In the genomic region with DNA sequence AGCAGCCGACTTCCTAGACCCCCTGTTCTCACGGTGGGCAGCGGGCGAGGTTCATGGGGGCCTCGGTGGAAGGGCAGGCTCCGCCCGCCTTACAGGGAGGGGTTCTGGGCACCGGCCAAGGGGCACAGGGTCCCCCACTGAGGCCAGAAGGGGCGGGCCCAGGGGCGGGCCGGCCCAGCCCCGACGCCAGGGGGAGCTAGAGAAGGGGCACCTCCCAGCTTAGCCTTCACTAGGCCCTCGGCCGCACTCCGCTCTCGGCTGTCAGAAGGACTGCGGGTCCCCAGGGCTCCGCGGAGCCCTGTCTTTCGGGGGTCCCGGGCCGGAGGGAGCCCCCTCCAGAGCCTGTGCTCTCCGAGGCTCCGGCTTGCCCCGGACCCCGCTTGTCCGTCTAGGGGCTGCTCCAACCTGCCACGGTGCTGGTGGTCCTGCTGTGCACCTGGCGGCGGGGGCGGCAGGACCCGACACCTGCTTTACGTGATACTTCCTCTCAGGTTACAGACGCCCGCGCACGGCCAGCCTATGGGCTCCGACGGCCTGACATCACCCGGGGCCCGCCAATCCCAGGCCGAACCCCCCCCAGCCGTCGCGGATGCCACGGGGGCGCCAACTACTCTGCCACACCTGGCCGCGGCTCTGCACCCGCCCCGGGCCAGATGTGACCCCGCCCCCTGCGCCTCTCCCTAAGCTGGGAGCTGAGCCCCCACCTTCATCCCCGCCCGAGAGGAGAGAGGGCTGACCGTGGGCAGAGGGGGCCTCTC, we compare ENCODE assay signal across 9 cellular contexts. TPM values are rescaled to one million over a fixed set of nuclear protein-coding genes. Genes with fewer than 3 reads are reported as not detected.
DNase-seq lines count a peak whose midpoint lies in the region; ATAC-seq, FAIRE-seq and TF ChIP-seq lines count a peak whose summit lies in the region.
"Not testable (repeated sequence)": the region's sequence is repeated elsewhere in the genome, so short reads cannot be mapped to it uniquely, and the experiment has no call there.
"Had no signal": no experiment of that assay in that cellular context is flagged by ENCODE, and none has a peak within 500 bp of the region (broad histone marks: within the 10 kb centered on the region; RNA-seq: fewer than 3 reads in every experiment).

No MANE protein-coding gene starts in this region.

- not testable (repeated sequence) for H3K4me3 ChIP-seq in A549, GM23338, colonic mucosa

- CTCF ChIA-PET in A549 (lab: Yijun Ruan, JAX), result interaction anchor here (1.3 to 3.8 kb wide), 8 partner anchors 8 to 27 kb away, joined by 3 to 24 read pairs (median 8); no protein-coding TSS in a partner anchor

- no CpG with 5 or more reads among the region's 57 CpGs for WGBS in A549 (ENCODE audit: missing lambda C conversion rate)

- intact Hi-C loops in colonic mucosa (cut with DNase I); natural killer cell (cut with micrococcal nuclease): not testable (repeated sequence)

- not testable (repeated sequence) for H3K27ac ChIP-seq in A549; GM23338 (ENCODE audit: low read depth); colonic mucosa

- H2AFZ ChIP-seq in GM23338, result not testable (repeated sequence)

- not testable (repeated sequence) for H3K27ac Mint-ChIP-seq in GM23338, T-helper 17 cell, memory B cell, natural killer cell

- TF ChIP-seq EP300 in A549 (IDR thresholded peaks at IDR 0.05), result not testable (repeated sequence)

- FAIRE-seq in A549 (lab: Jason Lieb, UNC), result not testable (repeated sequence)

- H3K4me1 ChIP-seq in A549; GM23338 (ENCODE audit: insufficient read depth); colonic mucosa: not testable (repeated sequence)

- DNase-seq in A549 (ENCODE audit: low read depth in 1 of 2, low spot score in 1 of 2); GM23338 (ENCODE audit: low spot score); T-helper 17 cell; activated T-cell treated with anti-CD3 and anti-CD28 coated beads, Interleukin-2, amount 50 U/mL, for 4 hours; memory B cell (ENCODE audit: low spot score in 2 of 2); natural killer cell: not testable (repeated sequence)
- peak; percentile 23 for DNase-seq in colonic mucosa

- POLR2A ChIA-PET in A549 (lab: Yijun Ruan, JAX), result interaction anchor here (0.6 kb wide), 1 partner anchor 203 kb away, joined by 4 read pairs; no protein-coding TSS in a partner anchor

- H3K36me3 ChIP-seq in GM23338 (ENCODE audit: insufficient read depth); colonic mucosa: not testable (repeated sequence)

- not testable (repeated sequence) for H3K9me3 Mint-ChIP-seq in GM23338; activated T-cell treated with anti-CD3 and anti-CD28 coated beads, Interleukin-2, amount 50 U/mL, for 4 hours; memory B cell; natural killer cell

- not testable (repeated sequence) for TF ChIP-seq RAD21 in A549 (conservative IDR thresholded peaks at IDR 0.05 in 1 of 2, IDR thresholded peaks at IDR 0.05 in 1 of 2)

- H3F3A ChIP-seq in GM23338 (replicated peaks; ENCODE audit: low read depth), result not testable (repeated sequence)

- H3K79me2 ChIP-seq in GM23338 (replicated peaks; ENCODE audit: insufficient read depth), result not testable (repeated sequence)

- not testable (repeated sequence) for H3K9ac ChIP-seq in colonic mucosa (ENCODE audit: low read depth in 2 of 2, low read length in 2 of 2)

- peaks cover 24% of the 10 kb centered on the region for H3K27me3 ChIP-seq in GM23338 (ENCODE audit: insufficient read depth)
- not testable (repeated sequence) for H3K27me3 ChIP-seq in colonic mucosa

- not testable (repeated sequence) for H3K36me3 Mint-ChIP-seq in GM23338 (ENCODE audit: low read depth); T-helper 17 cell (ENCODE audit: low read depth); activated T-cell treated with anti-CD3 and anti-CD28 coated beads, Interleukin-2, amount 50 U/mL, for 4 hours (ENCODE audit: insufficient read depth); memory B cell; natural killer cell

- not testable (repeated sequence) for H3K4me1 Mint-ChIP-seq in GM23338; T-helper 17 cell; activated T-cell treated with anti-CD3 and anti-CD28 coated beads, Interleukin-2, amount 50 U/mL, for 4 hours (ENCODE audit: low read depth); memory B cell; natural killer cell

- not testable (repeated sequence) for TF ChIP-seq CTCF in A549 (IDR thresholded peaks at IDR 0.05); GM23338 (conservative IDR thresholded peaks at IDR 0.05; ENCODE audit: low read depth in 2 of 2); colonic mucosa (IDR thresholded peaks at IDR 0.05); natural killer cell (IDR thresholded peaks at IDR 0.05)

- H4K20me1 ChIP-seq in GM23338 (replicated peaks; ENCODE audit: insufficient read depth), result not testable (repeated sequence)

- H3K9me3 ChIP-seq in A549; T-helper 17 cell (ENCODE audit: control insufficient read depth, low read length, poor library complexity, severe bottlenecking); colonic mucosa: not testable (repeated sequence)

- H3K9me2 ChIP-seq in GM23338 (ENCODE audit: insufficient read depth), result not testable (repeated sequence)

- not testable (repeated sequence) for TF ChIP-seq POLR2A in A549 (IDR thresholded peaks at IDR 0.05; ENCODE audit: low read length)

- not testable (repeated sequence) for H3K4me3 Mint-ChIP-seq in GM23338; T-helper 17 cell; activated T-cell treated with anti-CD3 and anti-CD28 coated beads, Interleukin-2, amount 50 U/mL, for 4 hours; memory B cell; natural killer cell

- peaks cover 13% of the 10 kb centered on the region for H3K27me3 Mint-ChIP-seq in GM23338 (ENCODE audit: insufficient read depth, low read depth, poor library complexity)
- H3K27me3 Mint-ChIP-seq in T-helper 17 cell, memory B cell: not testable (repeated sequence)
- H3K27me3 Mint-ChIP-seq in activated T-cell treated with anti-CD3 and anti-CD28 coated beads, Interleukin-2, amount 50 U/mL, for 4 hours (ENCODE audit: low read depth), result peaks cover 12% of the 10 kb centered on the region
- H3K27me3 Mint-ChIP-seq in natural killer cell (ENCODE audit: low read depth in 2 of 2), result peaks cover 0 to 14% of the 10 kb centered on the region in 2 donors

- not testable (repeated sequence) for H3K4me2 ChIP-seq in A549, GM23338

- ATAC-seq in A549, result peak; percentile 25 to 77; a peak in 3 of 6 replicates
- peak; percentile 69 for ATAC-seq in GM23338
- ATAC-seq in T-helper 17 cell, result peak; percentile 74
- ATAC-seq in activated T-cell treated with anti-CD3 and anti-CD28 coated beads, Interleukin-2, amount 50 U/mL, for 4 hours, result peak; percentile 21
- peak; percentile 80 for ATAC-seq in memory B cell (ENCODE audit: low read depth)
- peak in 2 of 3 donors; percentile 61 to 65 for ATAC-seq in natural killer cell

RNA-seq across cellular contexts. Expression of a gene that starts 33.6 kb away (rescaled TPM):
- 56.2 TPM in 1 of 2 replicates, not detected in the other for polyA plus RNA-seq in A549 (2011; rRNA removed)
- not detected in 2 replicates for polyA plus RNA-seq in A549 (2012; cell fraction: cytosol; rRNA removed)
- polyA plus RNA-seq in A549 (2012; cell fraction: nucleus; rRNA removed), result not detected in 2 replicates
- 6.5 to 8.5 TPM (median 6.6 TPM) in 3 replicates for polyA plus RNA-seq in A549 (2017; fragmentation: RNase III; extraction: RNeasy Plus Mini Kit Qiagen cat#74134 plus additional on column Dnase treatment)
- 38,453 and 40,699 TPM in 2 replicates for polyA minus RNA-seq in A549 (2011; rRNA and poly(A)+ RNA removed)
- under 0.01 TPM in 1 of 2 replicates, not detected in the other for total RNA-seq in GM23338 (2014; rRNA removed; shearing (Covaris generic))
- not detected in 2 replicates for polyA plus RNA-seq in GM23338 (2016; fragmentation: Nextera tagmentation; extraction: Ambion mirVana)
- total RNA-seq in T-helper 17 cell, result 1,000 to 10,000 TPM; 3,182 to 3,922 TPM
- total RNA-seq in activated T-cell treated with anti-CD3 and anti-CD28 coated beads, Interleukin-2, amount 50 U/mL, for 4 hours, result 1,000 to 10,000 TPM; 1,321 to 1,622 (median 1,616) TPM
- total RNA-seq in colonic mucosa, result 1,000 to 10,000 TPM; 1,159 to 2,517 TPM
- 1,000 to 10,000 TPM; 2,937 to 3,261 (median 3,038) TPM for total RNA-seq in natural killer cell
- total RNA-seq: GM23248 had no signal
- polyA plus RNA-seq: CD4-positive, alpha-beta memory T cell; GM23248 had no signal

RNA-seq across cellular contexts. Expression of a gene that starts 40.0 kb away (rescaled TPM):
- polyA plus RNA-seq in A549 (2011; rRNA removed) (56.2 TPM in 1 of 2 replicates, not detected in the other), A549 (2017; fragmentation: RNase III; extraction: RNeasy Plus Mini Kit Qiagen cat#74134 plus additional on column Dnase treatment) (6.5 to 8.5 TPM (median 6.6 TPM) in 3 replicates), GM23338 (2016; fragmentation: Nextera tagmentation; extraction: Ambion mirVana) (not detected in 2 replicates)
- not detected in 2 replicates for polyA plus RNA-seq in A549 (2012; cell fraction: cytosol; rRNA removed)
- not detected in 2 replicates for polyA plus RNA-seq in A549 (2012; cell fraction: nucleus; rRNA removed)
- polyA minus RNA-seq in A549 (2011; rRNA and poly(A)+ RNA removed), result 38,453 and 40,699 TPM in 2 replicates
- total RNA-seq in GM23338 (2014; rRNA removed; shearing (Covaris generic)), result under 0.01 TPM in 1 of 2 replicates, not detected in the other
- total RNA-seq in T-helper 17 cell (1,000 to 10,000 TPM; 3,182 to 3,922 TPM), colonic mucosa (1,000 to 10,000 TPM; 1,159 to 2,517 TPM), natural killer cell (1,000 to 10,000 TPM; 2,937 to 3,261 (median 3,038) TPM)
- total RNA-seq in activated T-cell treated with anti-CD3 and anti-CD28 coated beads, Interleukin-2, amount 50 U/mL, for 4 hours, result 1,000 to 10,000 TPM; 1,321 to 1,622 (median 1,616) TPM
- total RNA-seq: GM23248 had no signal
- polyA plus RNA-seq: CD4-positive, alpha-beta memory T cell; GM23248 had no signal

Comparison
In these comparisons a context has a peak if more than half of its experiments do, and no peak if none do; other contexts are left out.
1. ATAC-seq: peak in every context shown above with its lines; median percentile 80 in memory B cell; 74 in T-helper 17 cell; 69 in GM23338; 63 in natural killer cell; 51 in A549; 21 in activated T-cell treated with anti-CD3 and anti-CD28 coated beads, Interleukin-2, amount 50 U/mL, for 4 hours.
2. RNA of a gene that starts 33.6 kb away (total RNA-seq): 3,182 to 3,922 TPM in T-helper 17 cell, 2,937 to 3,261 TPM in natural killer cell, 1,159 to 2,517 TPM in colonic mucosa and 1,321 to 1,622 TPM in activated T-cell treated with anti-CD3 and anti-CD28 coated beads, Interleukin-2, amount 50 U/mL, for 4 hours; under 0.01 TPM in GM23338; every median in the first group is over 1,000 times any median in the second.
3. RNA of a gene that starts 40.0 kb away (total RNA-seq): 3,182 to 3,922 TPM in T-helper 17 cell, 2,937 to 3,261 TPM in natural killer cell, 1,159 to 2,517 TPM in colonic mucosa and 1,321 to 1,622 TPM in activated T-cell treated with anti-CD3 and anti-CD28 coated beads, Interleukin-2, amount 50 U/mL, for 4 hours; under 0.01 TPM in GM23338; every median in the first group is over 1,000 times any median in the second.